Comparison of ENCODE assay signal across 28 cellular contexts in genomic region chr10:24269476-24269875, GRCh38.
"Had no signal": no experiment of that assay in that cellular context is flagged by ENCODE, and none has a peak within 500 bp of the region (broad histone marks: within the 10 kb centered on the region; RNA-seq: fewer than 3 reads in every experiment).

No MANE protein-coding gene starts in this region.

- H3K27me3 Mint-ChIP-seq: activated CD4-positive, alpha-beta T cell treated with anti-CD3 and anti-CD28 coated beads, Interleukin-2, amount 10 ng/mL, durations not matched to agents 24 days and 14 days; activated CD8-positive, alpha-beta T cell treated with anti-CD3 and anti-CD28 coated beads for 36 hours; activated naive CD8-positive, alpha-beta T cell treated with anti-CD3 and anti-CD28 coated beads, Interleukin-2, amount 10 ng/mL, durations not matched to agents 7 days and 5 days; IgD-negative memory B cell had no signal

- H3K27ac ChIP-seq: brain microvascular endothelial cell, cardiac muscle cell, Peyer's patch, SJSA1 had no signal

- H3K9me3 ChIP-seq: Peyer's patch, SJSA1, SK-N-SH had no signal

- H3K4me2 ChIP-seq: SK-N-SH had no signal

- H3K36me3 ChIP-seq: brain microvascular endothelial cell, cardiac muscle cell, Peyer's patch, SJSA1 had no signal

- ATAC-seq: activated CD8-positive, alpha-beta T cell treated with anti-CD3 and anti-CD28 coated beads for 36 hours; activated T-cell treated with anti-CD3 and anti-CD28 coated beads, Interleukin-2, amount 50 U/mL, for 72 hours; PC-3 had no signal

- H3K4me1 Mint-ChIP-seq: activated CD4-positive, alpha-beta T cell treated with anti-CD3 and anti-CD28 coated beads, Interleukin-2, amount 10 ng/mL, durations not matched to agents 24 days and 14 days; activated naive CD4-positive, alpha-beta T cell treated with anti-CD3 and anti-CD28 coated beads, Interleukin-2, amount 50 U/mL, for 24 hours; activated naive CD8-positive, alpha-beta T cell treated with anti-CD3 and anti-CD28 coated beads, Interleukin-2, amount 10 ng/mL, durations not matched to agents 7 days and 5 days; IgD-negative memory B cell had no signal

- H3K27ac Mint-ChIP-seq: activated CD4-positive, alpha-beta T cell treated with anti-CD3 and anti-CD28 coated beads, Interleukin-2, amount 10 ng/mL, durations not matched to agents 24 days and 14 days; activated CD8-positive, alpha-beta T cell treated with anti-CD3 and anti-CD28 coated beads for 36 hours; activated naive CD4-positive, alpha-beta T cell treated with anti-CD3 and anti-CD28 coated beads, Interleukin-2, amount 50 U/mL, for 24 hours; activated naive CD8-positive, alpha-beta T cell treated with anti-CD3 and anti-CD28 coated beads, Interleukin-2, amount 10 ng/mL, durations not matched to agents 7 days and 5 days; activated T-cell treated with anti-CD3 and anti-CD28 coated beads, Interleukin-2, amount 50 U/mL, for 72 hours; activated T-helper 2 cell treated with anti-CD3 and anti-CD28 coated beads, Interferon-gamma antibody, Interleukin-2, Interleukin-4, amounts not matched to agents 10 μg/mL and 5 μg/mL and 100 μg/mL, durations not matched to agents 14 hours and 24 hours and 36 hours; IgD-negative memory B cell; T-helper 1 cell treated with Interleukin-12 subunit alpha and Interleukin-12 subunit beta and Interleukin-4 antibody, amounts not matched to agents 30 μg/mL and 1 μg/mL, for 36 hours; T-helper 2 cell treated with Interferon-gamma antibody and Interleukin-4, amounts not matched to agents 5 μg/mL and 100 μg/mL, for 36 hours had no signal

- H3K4me3 Mint-ChIP-seq: activated CD4-positive, alpha-beta T cell treated with anti-CD3 and anti-CD28 coated beads, Interleukin-2, amount 10 ng/mL, durations not matched to agents 24 days and 14 days; activated CD8-positive, alpha-beta T cell treated with anti-CD3 and anti-CD28 coated beads for 36 hours; activated naive CD4-positive, alpha-beta T cell treated with anti-CD3 and anti-CD28 coated beads, Interleukin-2, amount 50 U/mL, for 24 hours; activated naive CD8-positive, alpha-beta T cell treated with anti-CD3 and anti-CD28 coated beads, Interleukin-2, amount 10 ng/mL, durations not matched to agents 7 days and 5 days; activated T-cell treated with anti-CD3 and anti-CD28 coated beads, Interleukin-2, amount 50 U/mL, for 72 hours; IgD-negative memory B cell; T-helper 1 cell treated with Interleukin-12 subunit alpha and Interleukin-12 subunit beta and Interleukin-4 antibody, amounts not matched to agents 30 μg/mL and 1 μg/mL, for 36 hours; T-helper 2 cell treated with Interferon-gamma antibody and Interleukin-4, amounts not matched to agents 5 μg/mL and 100 μg/mL, for 36 hours had no signal

- H3K36me3 Mint-ChIP-seq: activated naive CD4-positive, alpha-beta T cell treated with anti-CD3 and anti-CD28 coated beads, Interleukin-2, amount 50 U/mL, for 24 hours; activated naive CD8-positive, alpha-beta T cell treated with anti-CD3 and anti-CD28 coated beads, Interleukin-2, amount 10 ng/mL, durations not matched to agents 7 days and 5 days; IgD-negative memory B cell had no signal

- H3K4me3 ChIP-seq: cardiac muscle cell, Peyer's patch, SJSA1 had no signal

- H3K9ac ChIP-seq: SK-N-SH had no signal

- H3K4me1 ChIP-seq: Peyer's patch, SJSA1 had no signal

- H3K9me3 Mint-ChIP-seq: activated CD4-positive, alpha-beta T cell treated with anti-CD3 and anti-CD28 coated beads, Interleukin-2, amount 10 ng/mL, durations not matched to agents 24 days and 14 days; activated CD8-positive, alpha-beta T cell treated with anti-CD3 and anti-CD28 coated beads for 36 hours; activated T-cell treated with anti-CD3 and anti-CD28 coated beads, Interleukin-2, amount 50 U/mL, for 72 hours; activated T-helper 2 cell treated with anti-CD3 and anti-CD28 coated beads, Interferon-gamma antibody, Interleukin-2, Interleukin-4, amounts not matched to agents 10 μg/mL and 5 μg/mL and 100 μg/mL, durations not matched to agents 14 hours and 24 hours and 36 hours; T-helper 1 cell treated with Interleukin-12 subunit alpha and Interleukin-12 subunit beta and Interleukin-4 antibody, amounts not matched to agents 30 μg/mL and 1 μg/mL, for 36 hours; T-helper 2 cell treated with Interferon-gamma antibody and Interleukin-4, amounts not matched to agents 5 μg/mL and 100 μg/mL, for 36 hours had no signal

- DNase-seq: activated CD4-positive, alpha-beta T cell treated with anti-CD3 and anti-CD28 coated beads, Interleukin-2, amount 10 ng/mL, durations not matched to agents 24 days and 14 days; activated CD4-positive, alpha-beta T cell treated with anti-CD3 and anti-CD28 coated beads, Interleukin-2, amount 50 U/mL, for 4 hours; activated CD8-positive, alpha-beta T cell treated with anti-CD3 and anti-CD28 coated beads for 36 hours; activated gamma-delta T cell; activated naive CD4-positive, alpha-beta T cell treated with Interleukin-2 at 50 U/mL for 16 hours; activated naive CD8-positive, alpha-beta T cell treated with anti-CD3 and anti-CD28 coated beads, Interleukin-2, amount 10 ng/mL, durations not matched to agents 7 days and 5 days; activated T-cell treated with anti-CD3 and anti-CD28 coated beads, Interleukin-2, amount 50 U/mL, for 1 hour; activated T-cell treated with anti-CD3 and anti-CD28 coated beads, Interleukin-2, amount 50 U/mL, for 72 hours; brain microvascular endothelial cell; Karpas-422; KBM-7; NCI-H1105; NCI-H1417 treated with DMSO at 0.1 percent for 48 hours; NCI-H1930; NCI-H345; NCI-H524 treated with DMSO at 0.1 percent for 48 hours; PC-3; Peyer's patch; RPMI8226; SHP77 treated with DMSO at 0.1 percent for 48 hours; SK-N-SH had no signal

- H3K27me3 ChIP-seq: brain microvascular endothelial cell, cardiac muscle cell, Peyer's patch, SJSA1 had no signal
